Comparison of ENCODE assay signal across 17 cellular contexts in the genomic region with DNA sequence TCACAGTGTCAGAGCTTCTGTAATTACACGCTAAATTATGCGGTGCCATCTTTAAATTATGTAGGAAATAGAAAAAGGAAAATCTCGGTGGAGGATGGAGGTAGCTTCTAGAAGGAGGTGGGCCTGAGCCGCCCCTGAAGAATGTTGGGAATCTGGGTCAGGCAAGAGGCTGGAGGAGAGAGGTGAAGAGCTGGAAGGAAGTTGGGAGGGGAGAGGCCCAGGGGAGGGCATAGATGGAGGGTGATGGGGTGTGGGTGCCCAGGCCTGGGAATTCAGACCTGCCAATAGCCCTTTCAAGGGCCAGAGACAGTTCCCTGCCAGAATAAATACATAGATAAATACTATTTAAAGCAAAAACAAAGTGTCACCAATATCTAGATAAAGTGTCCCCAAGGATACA.
DNase-seq lines count a peak whose midpoint lies in the region; ATAC-seq and TF ChIP-seq lines count a peak whose summit lies in the region.
"Had no signal": no experiment of that assay in that cellular context is flagged by ENCODE, and none has a peak within 500 bp of the region (broad histone marks: within the 10 kb centered on the region; RNA-seq: fewer than 3 reads in every experiment).

No MANE protein-coding gene starts in this region.

- H4K5ac ChIP-seq in mesendoderm (ENCODE audit: low read length) = no peak overlapping the region

- no peak overlapping the region for H3K9ac ChIP-seq in mesendoderm (ENCODE audit: low read length)
- H3K9ac ChIP-seq: BLaER1, KMS-11 had no signal

- WGBS in mesendoderm (ENCODE audit: extremely low coverage, insufficient coverage, low lambda C conversion rate) = no CpG with 5 or more reads among the region's 4 CpGs

- no peak overlapping the region for H2BK120ac ChIP-seq in mesendoderm (ENCODE audit: low read depth, low read length)

- no peaks in the 10 kb centered on the region for H3K79me2 ChIP-seq in mesendoderm (ENCODE audit: control insufficient read depth, insufficient read depth, low read length)

- H3K4me3 ChIP-seq in left ventricle myocardium inferior (no peak overlapping the region), mesendoderm (ENCODE audit: low read length) (no peak overlapping the region)
- H3K4me3 ChIP-seq: BLaER1, GM12878 had no signal

- POLR2A ChIA-PET in RWPE1 (lab: Yijun Ruan, JAX; ENCODE audit: low non-redundant PET) = no interaction called here

- H4K8ac ChIP-seq in mesendoderm (ENCODE audit: low read depth, low read length) = no peak overlapping the region

- H3K36me3 ChIP-seq in left ventricle myocardium inferior (no peaks in the 10 kb centered on the region), mesendoderm (ENCODE audit: control insufficient read depth, insufficient read depth, low read length) (no peaks in the 10 kb centered on the region)
- H3K36me3 ChIP-seq: BLaER1 had no signal

- TF ChIP-seq CTCF in left ventricle myocardium inferior (IDR thresholded peaks at IDR 0.05; ENCODE audit: borderline replicate concordance) = no peak
- no peak for TF ChIP-seq CTCF in RWPE1 (conservative IDR thresholded peaks at IDR 0.05; ENCODE audit: low read depth)

- no peak overlapping the region for H3K4ac ChIP-seq in mesendoderm (ENCODE audit: low read depth, low read length)

- H3K4me1 ChIP-seq in left ventricle myocardium inferior = peaks cover 17% of the 10 kb centered on the region
- H3K4me1 ChIP-seq in mesendoderm (ENCODE audit: control insufficient read depth, low read depth, low read length) = peaks cover 3% of the 10 kb centered on the region
- H3K4me1 ChIP-seq: BLaER1 had no signal

- DNase-seq in left ventricle myocardium inferior (no peak), Right ventricle myocardium superior (no peak), mesendoderm (peak; percentile 57), RWPE1 (ENCODE audit: low spot score) (no peak), NCI-H146 (lab: John Stamatoyannopoulos, UW) (no peak), HK-2 (ENCODE audit: unreplicated experiment) (no peak)
- DNase-seq in activated effector memory CD4-positive, alpha-beta T cell treated with anti-CD3 and anti-CD28 coated beads, Interleukin-2, amount 50 U/mL, for 16 hours = no peak
- DNase-seq: CD8-positive, alpha-beta T cell; NCI-H1092; NCI-H2081 treated with DMSO at 0.1 percent for 48 hours; NCI-H510A treated with DMSO at 0.1 percent for 48 hours had no signal

- H3K56ac ChIP-seq in mesendoderm (ENCODE audit: low read length) = no peak overlapping the region

- H3K4me2 ChIP-seq in mesendoderm (ENCODE audit: low read length) = no peak overlapping the region
- H3K4me2 ChIP-seq: BLaER1, KMS-11 had no signal

- H3K27ac ChIP-seq in left ventricle myocardium inferior (replicated peaks) (peak overlapping the region; percentile 52), mesendoderm (ENCODE audit: low read depth, low read length) (no peak overlapping the region), RWPE1 (no peak overlapping the region)
- H3K27ac ChIP-seq: 22Rv1, BLaER1, KMS-11 had no signal

- intact Hi-C loops in left ventricle myocardium inferior (cut with micrococcal nuclease) (no loop called here), Right ventricle myocardium superior (cut with DNase I) (no loop called here)

- no peak overlapping the region for H2BK15ac ChIP-seq in mesendoderm (replicated peaks; ENCODE audit: low read depth)

- H3K23ac ChIP-seq in mesendoderm (ENCODE audit: low read length) = no peak overlapping the region

- peak overlapping the region; percentile 66 for H3K18ac ChIP-seq in mesendoderm (ENCODE audit: low read length)

- CTCF ChIA-PET in RWPE1 (lab: Yijun Ruan, JAX) = interaction anchor here (0.6 kb wide), 1 partner anchor 896 kb away, joined by 5 read pairs; no protein-coding TSS in a partner anchor

- H3K27me3 ChIP-seq in left ventricle myocardium inferior (ENCODE audit: low read depth) = no peaks in the 10 kb centered on the region
- H3K27me3 ChIP-seq in mesendoderm (ENCODE audit: insufficient read depth, low read length, poor library complexity) = no peaks in the 10 kb centered on the region
- H3K27me3 ChIP-seq: BLaER1 had no signal

- no peak overlapping the region for H2AK5ac ChIP-seq in mesendoderm (ENCODE audit: low read length)

- no peaks in the 10 kb centered on the region for H3K9me3 ChIP-seq in left ventricle myocardium inferior (replicated peaks)
- H3K9me3 ChIP-seq: BLaER1 had no signal

- no peaks in the 10 kb centered on the region for H3K79me1 ChIP-seq in mesendoderm (ENCODE audit: low read length)

- ATAC-seq in Right ventricle myocardium superior (ENCODE audit: poor library complexity) (no peak), SK-N-SH treated with all-trans-retinoic acid at 6 μM for 48 hours (peak; percentile 13; the same call in 2 of the 3 replicates)
- ATAC-seq: CD8-positive, alpha-beta T cell; GM12878; HepG2 had no signal

- H2BK5ac ChIP-seq in mesendoderm (ENCODE audit: low read length) = no peak overlapping the region

TF ChIP-seq in SK-N-SH treated with all-trans-retinoic acid at 6 μM for 48 hours, 23 proteins besides CTCF, POLR2A, EP300 and RAD21:
- TF ChIP-seq ZNF8 (CRISPR knock-in tag; IDR thresholded peaks at IDR 0.05) = no peak
- no peak for TF ChIP-seq ESRRG (CRISPR knock-in tag; IDR thresholded peaks at IDR 0.05)
- TF ChIP-seq, protein P1, sequence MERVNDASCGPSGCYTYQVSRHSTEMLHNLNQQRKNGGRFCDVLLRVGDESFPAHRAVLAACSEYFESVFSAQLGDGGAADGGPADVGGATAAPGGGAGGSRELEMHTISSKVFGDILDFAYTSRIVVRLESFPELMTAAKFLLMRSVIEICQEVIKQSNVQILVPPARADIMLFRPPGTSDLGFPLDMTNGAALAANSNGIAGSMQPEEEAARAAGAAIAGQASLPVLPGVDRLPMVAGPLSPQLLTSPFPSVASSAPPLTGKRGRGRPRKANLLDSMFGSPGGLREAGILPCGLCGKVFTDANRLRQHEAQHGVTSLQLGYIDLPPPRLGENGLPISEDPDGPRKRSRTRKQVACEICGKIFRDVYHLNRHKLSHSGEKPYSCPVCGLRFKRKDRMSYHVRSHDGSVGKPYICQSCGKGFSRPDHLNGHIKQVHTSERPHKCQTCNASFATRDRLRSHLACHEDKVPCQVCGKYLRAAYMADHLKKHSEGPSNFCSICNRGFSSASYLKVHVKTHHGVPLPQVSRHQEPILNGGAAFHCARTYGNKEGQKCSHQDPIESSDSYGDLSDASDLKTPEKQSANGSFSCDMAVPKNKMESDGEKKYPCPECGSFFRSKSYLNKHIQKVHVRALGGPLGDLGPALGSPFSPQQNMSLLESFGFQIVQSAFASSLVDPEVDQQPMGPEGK (CRISPR knock-in tag; IDR thresholded peaks at IDR 0.05; ENCODE audit: borderline replicate concordance) = no peak
- no peak for TF ChIP-seq GLIS3 (CRISPR knock-in tag; IDR thresholded peaks at IDR 0.05)
- no peak for TF ChIP-seq ZNF70 (CRISPR knock-in tag; IDR thresholded peaks at IDR 0.05)
- no peak for TF ChIP-seq CSDC2 (CRISPR knock-in tag; IDR thresholded peaks at IDR 0.05)
- TF ChIP-seq OSR1 (CRISPR knock-in tag; IDR thresholded peaks at IDR 0.05) = no peak
- TF ChIP-seq ARNTL (CRISPR knock-in tag; IDR thresholded peaks at IDR 0.05; ENCODE audit: borderline replicate concordance, low read depth) = no peak
- no peak for TF ChIP-seq SNAI2 (CRISPR knock-in tag; IDR thresholded peaks at IDR 0.05)
- no peak for TF ChIP-seq ZNF565 (CRISPR knock-in tag; conservative IDR thresholded peaks at IDR 0.05; ENCODE audit: low read depth)
- no peak for TF ChIP-seq ISL1 (CRISPR knock-in tag; IDR thresholded peaks at IDR 0.05)
- no peak for TF ChIP-seq TOX (CRISPR knock-in tag; IDR thresholded peaks at IDR 0.05; ENCODE audit: borderline replicate concordance)
